Comparison of ENCODE assay signal across 8 cellular contexts in genomic region chr1:227728059-227728891, GRCh38. TPM values are rescaled to one million over a fixed set of nuclear protein-coding genes. Genes with fewer than 3 reads are reported as not detected.
DNase-seq lines count a peak whose midpoint lies in the region; FAIRE-seq and TF ChIP-seq lines count a peak whose summit lies in the region.

No MANE protein-coding gene starts in this region.

- no peak overlapping the region; the same call in 1 of the 2 replicates for H2AFZ ChIP-seq in GM23248

- H3K79me2 ChIP-seq in GM23248 (ENCODE audit: insufficient read depth): peaks cover 5% of the 10 kb centered on the region

- no peaks in the 10 kb centered on the region; the same call in 1 of the 2 replicates for H3K4me1 ChIP-seq in GM23248 (ENCODE audit: insufficient read depth)
- peaks cover 0 to 22% of the 10 kb centered on the region in 2 donors for H3K4me1 ChIP-seq in kidney (ENCODE audit: control insufficient read depth in 1 of 2, insufficient read depth in 1 of 2, low read depth in 1 of 2, low read length in 2 of 2)

- peak overlapping the region; percentile 47; the same call in 1 of the 2 replicates for H3K9ac ChIP-seq in GM23248
- peak overlapping the region; percentile 61 to 75 for H3K9ac ChIP-seq in kidney (ENCODE audit: low read length in 2 of 2)

- DNase-seq in Caki2 (ENCODE audit: low read depth): peak; percentile 88
- peak; percentile 66 for DNase-seq in GM23248
- DNase-seq in NCI-H2081 treated with DMSO at 0.1 percent for 48 hours (lab: John Stamatoyannopoulos, UW): peak; percentile 29
- peak; percentile 58 for DNase-seq in UCSD-AML1 (lab: John Stamatoyannopoulos, UW; ENCODE audit: unreplicated experiment)
- peak; percentile 75 for DNase-seq in bronchial epithelial cell (ENCODE audit: low read depth)
- DNase-seq in kidney: peak; percentile 94
- DNase-seq in stimulated activated CD4-positive, alpha-beta T cell treated with anti-CD3 and anti-CD28 coated beads, Interleukin-1b, Interleukin-23, amount 100 ng/mL, for 24 hours (ENCODE audit: low read depth in 4 of 4, low spot score in 1 of 4): peak; percentile 40 to 68 (median 57)
- no peak for DNase-seq in foreskin melanocyte

- intact Hi-C loops in kidney (cut with DNase I): no loop called here

- no peaks in the 10 kb centered on the region for H4K20me1 ChIP-seq in GM23248 (ENCODE audit: insufficient read depth)

- no peak overlapping the region for H3K27ac ChIP-seq in GM23248
- peak overlapping the region; percentile 70 to 79 for H3K27ac ChIP-seq in kidney (ENCODE audit: low read depth in 2 of 2, low read length in 2 of 2)

- peak overlapping the region; percentile 71 for H3K4me2 ChIP-seq in GM23248 (ENCODE audit: unreplicated experiment)

- H3K9me3 ChIP-seq in GM23248 (ENCODE audit: low read depth) (no peaks in the 10 kb centered on the region), kidney (ENCODE audit: control insufficient read depth in 1 of 2, low read length in 2 of 2) (no peaks in the 10 kb centered on the region)

- TF ChIP-seq CTCF in bronchial epithelial cell (IDR thresholded peaks at IDR 0.05; ENCODE audit: insufficient read depth, low read length, severe bottlenecking) (peak; percentile 2), kidney (IDR thresholded peaks at IDR 0.05; ENCODE audit: borderline replicate concordance, extremely low read depth, insufficient read depth) (no peak)

- in situ Hi-C loops in Caki2 (cut with HindIII; ENCODE audit: low pct_unique_long_range_greater_than_20kb, low sequenced_read_pairs): no loop called here
- in situ Hi-C loops in GM23248 (cut with MboI): no loop called here

- no peaks in the 10 kb centered on the region for H3K27me3 ChIP-seq in GM23248 (replicated peaks; ENCODE audit: insufficient read depth)
- H3K27me3 ChIP-seq in bronchial epithelial cell (ENCODE audit: control insufficient read depth, insufficient read depth, low read length): no peaks in the 10 kb centered on the region

- 1 to 4% methylated on average over 29 to 50 of the region's 51 CpGs for WGBS in GM23248 (ENCODE audit: low coverage in 1 of 2, low lambda C conversion rate in 2 of 2, missing lambda C conversion rate in 2 of 2), 2 experiments

- FAIRE-seq in bronchial epithelial cell (lab: Jason Lieb, UNC) (no peak), kidney (lab: Jason Lieb, UNC) (no peak)

- no peaks in the 10 kb centered on the region for H3F3A ChIP-seq in GM23248 (ENCODE audit: insufficient read depth)

- no peaks in the 10 kb centered on the region for H3K9me2 ChIP-seq in GM23248 (ENCODE audit: insufficient read depth)

- H3K36me3 ChIP-seq in GM23248 (ENCODE audit: low read depth): peaks cover 3% of the 10 kb centered on the region; the same call in 1 of the 2 replicates
- H3K36me3 ChIP-seq in bronchial epithelial cell (ENCODE audit: control insufficient read depth, insufficient read depth, low read length): peaks cover 13% of the 10 kb centered on the region
- peaks cover 0 to 4% of the 10 kb centered on the region in 2 donors for H3K36me3 ChIP-seq in kidney (ENCODE audit: control insufficient read depth in 1 of 2, insufficient read depth in 2 of 2, low read length in 2 of 2)

- H3K4me3 ChIP-seq in GM23248: peak overlapping the region; percentile 64
- H3K4me3 ChIP-seq in bronchial epithelial cell (ENCODE audit: low read depth, low read length): peak overlapping the region; percentile 41
- H3K4me3 ChIP-seq in kidney (ENCODE audit: low read length in 2 of 2): peak overlapping the region; percentile 79 to 81

RNA-seq across cellular contexts. Expression of gene JMJD4, which starts 6.8 kb away (rescaled TPM):
- 45.4 and 70.1 TPM in 2 replicates for total RNA-seq in Caki2 (2014; rRNA removed; shearing (Covaris generic); ENCODE audit: low replicate concordance)
- total RNA-seq in GM23248 (2014; rRNA removed; shearing (Covaris generic)): 25.8 and 26.9 TPM in 2 replicates
- polyA plus RNA-seq in GM23248 (2016; fragmentation: Nextera tagmentation; extraction: Ambion mirVana) (16.1 and 17.3 TPM in 2 replicates), kidney (ENCODE audit: insufficient read depth, low read depth, low replicate concordance) (12.6 TPM)
- total RNA-seq in bronchial epithelial cell (20.9 and 27.9 TPM in 2 replicates), kidney (15.9 TPM)

RNA-seq across cellular contexts. Expression of gene SNAP47, which starts 7.0 kb away (rescaled TPM):
- total RNA-seq in Caki2 (2014; rRNA removed; shearing (Covaris generic); ENCODE audit: low replicate concordance): 79.8 and 86.1 TPM in 2 replicates
- total RNA-seq in GM23248 (2014; rRNA removed; shearing (Covaris generic)): 30.5 and 40.1 TPM in 2 replicates
- 29.3 and 32.6 TPM in 2 replicates for polyA plus RNA-seq in GM23248 (2016; fragmentation: Nextera tagmentation; extraction: Ambion mirVana)
- 55.0 and 59.0 TPM in 2 replicates for total RNA-seq in bronchial epithelial cell
- total RNA-seq in kidney: 32.4 TPM
- polyA plus RNA-seq in kidney (ENCODE audit: insufficient read depth, low read depth, low replicate concordance): 31.6 TPM
